18 cellular contexts compared by ENCODE assay signal in the genomic region with DNA sequence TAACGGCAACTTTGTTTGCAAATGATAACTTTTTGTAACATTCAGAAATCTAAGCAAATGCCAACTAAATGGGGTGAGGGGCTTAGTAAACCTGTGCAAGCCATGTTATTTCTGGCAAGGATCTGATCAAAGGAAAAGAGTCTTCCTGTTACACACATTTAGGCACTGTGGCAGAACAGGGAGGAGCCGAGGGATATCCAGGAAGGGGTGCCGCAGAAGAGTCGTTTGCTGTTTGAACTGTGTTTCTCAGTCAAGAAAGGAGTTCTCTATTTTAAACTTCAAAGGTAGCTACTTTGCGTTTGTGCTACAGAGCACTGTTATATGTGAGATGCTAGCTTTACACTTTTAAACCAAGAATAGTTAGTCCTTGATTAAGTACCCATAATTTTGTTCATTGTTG.
DNase-seq lines count a peak whose midpoint lies in the region; ATAC-seq and TF ChIP-seq lines count a peak whose summit lies in the region.
"Had no signal": no experiment of that assay in that cellular context is flagged by ENCODE, and none has a peak within 500 bp of the region (broad histone marks: within the 10 kb centered on the region; RNA-seq: fewer than 3 reads in every experiment).

No MANE protein-coding gene starts in this region.

- peak overlapping the region; percentile 50 for H2AFZ ChIP-seq in OCI-LY3 (ENCODE audit: low read depth, low read length)

- no peak for TF ChIP-seq CTCF in natural killer cell (IDR thresholded peaks at IDR 0.05)
- TF ChIP-seq CTCF in OCI-LY3 (IDR thresholded peaks at IDR 0.05; ENCODE audit: low read depth, low read length) = no peak
- TF ChIP-seq CTCF in transverse colon (IDR thresholded peaks at IDR 0.05) = no peak
- no peak for TF ChIP-seq CTCF in chondrocyte (IDR thresholded peaks at IDR 0.05)

- TF ChIP-seq EP300 in transverse colon (IDR thresholded peaks at IDR 0.05; ENCODE audit: low read depth) = no peak

- H3K79me2 ChIP-seq in OCI-LY3 (ENCODE audit: low read length) = peaks cover 35% of the 10 kb centered on the region

- TF ChIP-seq POLR2A in transverse colon (IDR thresholded peaks at IDR 0.05) = no peak

- peaks cover 6% of the 10 kb centered on the region for H3K9me3 Mint-ChIP-seq in natural killer cell treated with Interleukin-12 subunit alpha and Interleukin-12 subunit beta and Interleukin-15 and Interleukin-18, amount 100 ng/mL, for 72 hours
- peaks cover 0 to 2% of the 10 kb centered on the region in 2 donors for H3K9me3 Mint-ChIP-seq in natural killer cell
- no peaks in the 10 kb centered on the region for H3K9me3 Mint-ChIP-seq in chondrocyte (ENCODE audit: low read depth)

- H3K36me3 Mint-ChIP-seq in natural killer cell treated with Interleukin-12 subunit alpha and Interleukin-12 subunit beta and Interleukin-15 and Interleukin-18, amount 100 ng/mL, for 72 hours = peaks cover 4% of the 10 kb centered on the region
- no peaks in the 10 kb centered on the region for H3K36me3 Mint-ChIP-seq in natural killer cell
- H3K36me3 Mint-ChIP-seq in chondrocyte (ENCODE audit: low read depth) = peaks cover 2% of the 10 kb centered on the region

- H3K4me3 ChIP-seq in OCI-LY3 (ENCODE audit: low read length) (peak overlapping the region; percentile 80), transverse colon (no peak overlapping the region)
- H3K4me3 ChIP-seq: sigmoid colon, thoracic aorta had no signal

- H3K27me3 Mint-ChIP-seq in natural killer cell treated with Interleukin-12 subunit alpha and Interleukin-12 subunit beta and Interleukin-15 and Interleukin-18, amount 100 ng/mL, for 72 hours = no peaks in the 10 kb centered on the region
- H3K27me3 Mint-ChIP-seq in natural killer cell (ENCODE audit: low read depth in 2 of 2) = peaks cover 4 to 5% of the 10 kb centered on the region in 2 donors
- H3K27me3 Mint-ChIP-seq in chondrocyte (ENCODE audit: low read depth) = no peaks in the 10 kb centered on the region

- WGBS in transverse colon (ENCODE audit: low coverage in 1 of 2), 2 donors = 47 to 60% methylated on average over 1 to 5 of the region's 5 CpGs

- intact Hi-C loops in natural killer cell (cut with micrococcal nuclease) = no loop called here
- intact Hi-C loops in left colon (cut with DNase I, micrococcal nuclease) = no loop called here
- intact Hi-C loops in transverse colon (cut with DNase I; ENCODE audit: low total_unique reads) = no loop called here

- no peaks in the 10 kb centered on the region for H3K9me3 ChIP-seq in OCI-LY3 (ENCODE audit: insufficient read depth, low read length)
- no peaks in the 10 kb centered on the region for H3K9me3 ChIP-seq in transverse colon
- H3K9me3 ChIP-seq: sigmoid colon, thoracic aorta had no signal

- peak overlapping the region; percentile 34 to 89 for H3K27ac Mint-ChIP-seq in natural killer cell treated with Interleukin-12 subunit alpha and Interleukin-12 subunit beta and Interleukin-15 and Interleukin-18, amount 100 ng/mL, for 72 hours
- no peak overlapping the region for H3K27ac Mint-ChIP-seq in natural killer cell
- H3K27ac Mint-ChIP-seq in chondrocyte (ENCODE audit: unreplicated experiment) = no peak overlapping the region

- peak overlapping the region; percentile 77 for H3K4me2 ChIP-seq in OCI-LY3 (ENCODE audit: low read length)

- no peak for ATAC-seq in natural killer cell treated with Interleukin-12 subunit alpha and Interleukin-12 subunit beta and Interleukin-15 and Interleukin-18, amount 100 ng/mL, for 72 hours
- no peak for ATAC-seq in natural killer cell
- peak; percentile 65 for ATAC-seq in left colon
- ATAC-seq: HCT116 had no signal

- H3K4me3 Mint-ChIP-seq in natural killer cell treated with Interleukin-12 subunit alpha and Interleukin-12 subunit beta and Interleukin-15 and Interleukin-18, amount 100 ng/mL, for 72 hours = no peak overlapping the region
- no peak overlapping the region for H3K4me3 Mint-ChIP-seq in natural killer cell
- H3K4me3 Mint-ChIP-seq in chondrocyte (ENCODE audit: unreplicated experiment) = no peak overlapping the region

- H3K4me1 ChIP-seq in OCI-LY3 (ENCODE audit: low read length) (peaks cover 62% of the 10 kb centered on the region), transverse colon (peaks cover 0 to 39% (median 15%) of the 10 kb centered on the region in 4 donors)

- H3K27me3 ChIP-seq in OCI-LY3 (ENCODE audit: low read depth, low read length) (no peaks in the 10 kb centered on the region), transverse colon (no peaks in the 10 kb centered on the region)
- H3K27me3 ChIP-seq: sigmoid colon had no signal

- H4K20me1 ChIP-seq in OCI-LY3 (ENCODE audit: insufficient read depth, low read length) = no peaks in the 10 kb centered on the region

- DNase-seq in natural killer cell treated with Interleukin-12 subunit alpha and Interleukin-12 subunit beta and Interleukin-15 and Interleukin-18, amount 100 ng/mL, for 72 hours (ENCODE audit: low spot score) = no peak
- no peak for DNase-seq in natural killer cell
- DNase-seq in left colon = no peak
- DNase-seq in transverse colon = no peak
- no peak for DNase-seq in AG08395 (ENCODE audit: low spot score)
- DNase-seq in chondrocyte (ENCODE audit: low spot score) = no peak
- DNase-seq: activated CD4-positive, alpha-beta T cell treated with anti-CD3 and anti-CD28 coated beads for 4 hours; C1 segment of cervical spinal cord; DMS79; hippocampal formation; Karpas-422; NCI-H526; SIG-M5; sigmoid colon; T-helper 9 cell had no signal

- no peaks in the 10 kb centered on the region for H3K36me3 ChIP-seq in OCI-LY3 (replicated peaks; ENCODE audit: low read depth, low read length)
- H3K36me3 ChIP-seq in transverse colon = no peaks in the 10 kb centered on the region
- H3K36me3 ChIP-seq: sigmoid colon, thoracic aorta had no signal

- peaks cover 35 to 37% of the 10 kb centered on the region in 2 donors for H3K4me1 Mint-ChIP-seq in natural killer cell treated with Interleukin-12 subunit alpha and Interleukin-12 subunit beta and Interleukin-15 and Interleukin-18, amount 100 ng/mL, for 72 hours (ENCODE audit: low read depth in 2 of 2)
- H3K4me1 Mint-ChIP-seq in natural killer cell (peaks cover 0 to 12% of the 10 kb centered on the region in 2 donors), chondrocyte (ENCODE audit: low read depth) (peaks cover 33% of the 10 kb centered on the region)

- peak overlapping the region; percentile 66 for H3K9ac ChIP-seq in OCI-LY3 (ENCODE audit: low read length)

- in situ Hi-C loops in transverse colon (cut with MboI; ENCODE audit: low pct_ligation_motif_present in 1 of 4, low pct_unique_long_range_greater_than_20kb in 1 of 4, low sequenced_read_pairs in 3 of 4) = no loop called here

- H3K27ac ChIP-seq in OCI-LY3 (ENCODE audit: low read length) (peak overlapping the region; percentile 95), transverse colon (peak overlapping the region; percentile 40 to 51 (median 46))
- H3K27ac ChIP-seq: sigmoid colon, thoracic aorta had no signal

Comparison
In these comparisons a context has a peak if more than half of its experiments do, and no peak if none do; other contexts are left out.
1. H3K27ac Mint-ChIP-seq: peak in natural killer cell treated with Interleukin-12 subunit alpha and Interleukin-12 subunit beta and Interleukin-15 and Interleukin-18, amount 100 ng/mL, for 72 hours (2 of 2); none in natural killer cell (0 of 2) and chondrocyte (single experiment).